1 cellular context compared by ENCODE assay signal in the genomic region with DNA sequence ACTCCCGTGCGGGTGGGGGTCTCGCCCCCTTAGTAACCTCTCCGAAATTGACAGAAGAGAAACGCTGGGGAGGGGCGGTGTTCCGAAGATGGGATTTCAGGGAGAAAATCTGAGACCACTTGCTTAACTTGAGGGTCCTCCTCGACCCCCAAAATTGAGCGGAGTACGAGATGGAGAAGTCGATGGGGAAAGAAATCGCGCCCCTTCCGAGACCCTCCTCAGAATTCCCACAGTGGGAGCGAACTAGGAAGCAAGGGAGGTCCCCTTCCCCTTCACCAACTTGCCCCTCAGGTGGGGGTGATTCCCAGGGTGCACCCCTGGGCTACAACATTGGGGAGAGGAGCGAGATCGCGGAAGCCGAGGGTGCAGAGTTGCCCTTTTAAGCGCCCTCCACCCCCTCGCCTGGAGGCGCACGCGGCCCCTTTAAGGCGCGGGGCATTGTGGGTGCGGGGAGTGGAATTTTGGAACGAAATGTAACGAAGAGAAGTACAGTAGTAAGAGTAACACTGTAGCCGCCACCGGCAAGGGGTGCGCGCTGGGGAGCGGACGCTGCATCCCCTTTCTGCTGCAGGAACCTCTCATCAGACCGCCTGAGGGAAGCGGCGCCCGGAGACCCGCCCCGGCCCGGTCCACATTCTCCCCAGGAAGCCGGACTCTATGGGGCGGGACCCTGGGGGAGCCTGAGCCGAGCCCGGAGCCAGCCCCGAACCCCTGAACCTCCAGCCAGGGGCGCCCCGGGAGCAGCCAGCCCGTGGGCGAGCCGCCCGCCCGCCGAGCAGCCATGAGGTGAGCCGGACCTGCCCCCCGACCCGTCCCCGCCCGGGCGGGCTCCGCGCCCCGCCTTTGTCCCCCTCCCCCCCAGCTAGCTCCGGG.
TF ChIP-seq lines count a peak whose summit lies in the region.

Gene VASP, plus strand, starts transcription at position 489 of the 873 bp plus-strand sequence. Its CDS starts 293 bp downstream, at position 782.

TF ChIP-seq in H1, 55 proteins besides CTCF, POLR2A, EP300 and RAD21 (continued from another document):
- TF ChIP-seq BCL11A (IDR thresholded peaks at IDR 0.05; ENCODE audit: low read depth in 2 of 2, low read length in 2 of 2) = no peak
- TF ChIP-seq SP1 (IDR thresholded peaks at IDR 0.05; ENCODE audit: low read depth, low read length) = peak; percentile 61; the same call in 1 of the 2 replicates
- TF ChIP-seq HDAC2 (IDR thresholded peaks at IDR 0.05; ENCODE audit: borderline replicate concordance in 1 of 2, low read depth in 2 of 2, low read length in 2 of 2) = no peak
- TF ChIP-seq BRCA1 (IDR thresholded peaks at IDR 0.05; ENCODE audit: low read depth, low read length) = no peak
- TF ChIP-seq E2F6 (IDR thresholded peaks at IDR 0.05) = peak; percentile 82
- peak; percentile 51; the same call in 1 of the 2 replicates for TF ChIP-seq RBBP5 (IDR thresholded peaks at IDR 0.05; ENCODE audit: borderline replicate concordance, low read depth, low read length)
- TF ChIP-seq KDM5A (IDR thresholded peaks at IDR 0.05; ENCODE audit: low read length) = no peak
- no peak for TF ChIP-seq CHD2 (IDR thresholded peaks at IDR 0.05; ENCODE audit: low read length)
- peak; percentile 5; the same call in 1 of the 2 replicates for TF ChIP-seq CREB1 (IDR thresholded peaks at IDR 0.05)
- TF ChIP-seq RNF2 (IDR thresholded peaks at IDR 0.05; ENCODE audit: borderline replicate concordance, low read depth, low read length, missing control alignments, poor library complexity, severe bottlenecking) = no peak
- no peak for TF ChIP-seq HDAC6 (IDR thresholded peaks at IDR 0.05; ENCODE audit: low read depth, low read length)
- TF ChIP-seq MAFK (IDR thresholded peaks at IDR 0.05; ENCODE audit: low read depth, low read length) = no peak
- no peak for TF ChIP-seq ZNF274 (IDR thresholded peaks at IDR 0.05; ENCODE audit: borderline replicate concordance, extremely low read depth, low read length)
- TF ChIP-seq BACH1 (IDR thresholded peaks at IDR 0.05; ENCODE audit: low read length) = no peak
- no peak for TF ChIP-seq RFX5 (IDR thresholded peaks at IDR 0.05; ENCODE audit: borderline replicate concordance, low read depth, low read length)
- TF ChIP-seq SRF (IDR thresholded peaks at IDR 0.05; ENCODE audit: low read depth, low read length) = no peak
- TF ChIP-seq RXRA (IDR thresholded peaks at IDR 0.05; ENCODE audit: insufficient read depth, low read depth, low read length) = no peak
- TF ChIP-seq JUN (IDR thresholded peaks at IDR 0.05; ENCODE audit: low read depth, low read length) = no peak
- TF ChIP-seq YY1 (IDR thresholded peaks at IDR 0.05; ENCODE audit: low read depth, low read length) = no peak
- TF ChIP-seq GTF2F1 (IDR thresholded peaks at IDR 0.05; ENCODE audit: borderline replicate concordance, low read depth, low read length) = no peak; the same call in 1 of the 2 replicates
- TF ChIP-seq CHD1 (IDR thresholded peaks at IDR 0.05; ENCODE audit: low read depth, low read length) = no peak
- TF ChIP-seq SAP30 (IDR thresholded peaks at IDR 0.05; ENCODE audit: insufficient read depth, insufficient replicate concordance, low read length) = no peak
- no peak for TF ChIP-seq JUND (IDR thresholded peaks at IDR 0.05; ENCODE audit: low read length)
- no peak for TF ChIP-seq CBX5 (IDR thresholded peaks at IDR 0.05; ENCODE audit: low read depth, low read length)
- TF ChIP-seq EZH2 (IDR thresholded peaks at IDR 0.05; ENCODE audit: low read depth, low read length, severe bottlenecking) = no peak
- TF ChIP-seq KDM1A (IDR thresholded peaks at IDR 0.05; ENCODE audit: borderline replicate concordance, low read length) = no peak
- no peak for TF ChIP-seq NANOG (IDR thresholded peaks at IDR 0.05; ENCODE audit: insufficient read depth, low read depth, low read length, poor library complexity, severe bottlenecking)
- no peak; the same call in 1 of the 2 replicates for TF ChIP-seq EGR1 (IDR thresholded peaks at IDR 0.05; ENCODE audit: borderline replicate concordance, low read depth, low read length)
- no peak for TF ChIP-seq GABPA (IDR thresholded peaks at IDR 0.05; ENCODE audit: borderline replicate concordance, insufficient read depth, low read length)
- TF ChIP-seq SP4 (IDR thresholded peaks at IDR 0.05; ENCODE audit: low read length) = peak; percentile 58; the same call in 1 of the 2 replicates
- TF ChIP-seq FOSL1 (IDR thresholded peaks at IDR 0.05; ENCODE audit: insufficient read depth, low read depth, low read length) = no peak
- TF ChIP-seq SIN3A (conservative IDR thresholded peaks at IDR 0.05 in 1 of 2, IDR thresholded peaks at IDR 0.05 in 1 of 2; ENCODE audit: low read depth in 1 of 2, low read length in 2 of 2) = peak; percentile 71 to 79; a peak in 1 of 4 replicates
- TF ChIP-seq SUZ12 (IDR thresholded peaks at IDR 0.05; ENCODE audit: low read length) = no peak
- TF ChIP-seq, protein P1, sequence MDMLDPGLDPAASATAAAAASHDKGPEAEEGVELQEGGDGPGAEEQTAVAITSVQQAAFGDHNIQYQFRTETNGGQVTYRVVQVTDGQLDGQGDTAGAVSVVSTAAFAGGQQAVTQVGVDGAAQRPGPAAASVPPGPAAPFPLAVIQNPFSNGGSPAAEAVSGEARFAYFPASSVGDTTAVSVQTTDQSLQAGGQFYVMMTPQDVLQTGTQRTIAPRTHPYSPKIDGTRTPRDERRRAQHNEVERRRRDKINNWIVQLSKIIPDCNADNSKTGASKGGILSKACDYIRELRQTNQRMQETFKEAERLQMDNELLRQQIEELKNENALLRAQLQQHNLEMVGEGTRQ (IDR thresholded peaks at IDR 0.05; ENCODE audit: low read length) = no peak
- no peak for TF ChIP-seq SP2 (IDR thresholded peaks at IDR 0.05; ENCODE audit: low read length)
- TF ChIP-seq CHD7 (IDR thresholded peaks at IDR 0.05; ENCODE audit: insufficient replicate concordance, low read length) = no peak
- TF ChIP-seq POLR2AphosphoS5 (IDR thresholded peaks at IDR 0.05; ENCODE audit: low read depth, low read length) = peak; percentile 94
- TF ChIP-seq TAF1 (IDR thresholded peaks at IDR 0.05; ENCODE audit: low read depth, low read length) = peak; percentile 91
- TF ChIP-seq ATF3 (IDR thresholded peaks at IDR 0.05; ENCODE audit: insufficient read depth, low read depth, low read length) = no peak
- TF ChIP-seq NRF1 (IDR thresholded peaks at IDR 0.05; ENCODE audit: low read depth, low read length) = no peak
- no peak for TF ChIP-seq SIX5 (IDR thresholded peaks at IDR 0.05; ENCODE audit: low read depth, low read length)
- no peak for TF ChIP-seq ATF2 (IDR thresholded peaks at IDR 0.05; ENCODE audit: low read length)
- no peak for TF ChIP-seq TCF12 (IDR thresholded peaks at IDR 0.05; ENCODE audit: low read depth, low read length)
